8 cellular contexts compared by ENCODE assay signal in the genomic region with DNA sequence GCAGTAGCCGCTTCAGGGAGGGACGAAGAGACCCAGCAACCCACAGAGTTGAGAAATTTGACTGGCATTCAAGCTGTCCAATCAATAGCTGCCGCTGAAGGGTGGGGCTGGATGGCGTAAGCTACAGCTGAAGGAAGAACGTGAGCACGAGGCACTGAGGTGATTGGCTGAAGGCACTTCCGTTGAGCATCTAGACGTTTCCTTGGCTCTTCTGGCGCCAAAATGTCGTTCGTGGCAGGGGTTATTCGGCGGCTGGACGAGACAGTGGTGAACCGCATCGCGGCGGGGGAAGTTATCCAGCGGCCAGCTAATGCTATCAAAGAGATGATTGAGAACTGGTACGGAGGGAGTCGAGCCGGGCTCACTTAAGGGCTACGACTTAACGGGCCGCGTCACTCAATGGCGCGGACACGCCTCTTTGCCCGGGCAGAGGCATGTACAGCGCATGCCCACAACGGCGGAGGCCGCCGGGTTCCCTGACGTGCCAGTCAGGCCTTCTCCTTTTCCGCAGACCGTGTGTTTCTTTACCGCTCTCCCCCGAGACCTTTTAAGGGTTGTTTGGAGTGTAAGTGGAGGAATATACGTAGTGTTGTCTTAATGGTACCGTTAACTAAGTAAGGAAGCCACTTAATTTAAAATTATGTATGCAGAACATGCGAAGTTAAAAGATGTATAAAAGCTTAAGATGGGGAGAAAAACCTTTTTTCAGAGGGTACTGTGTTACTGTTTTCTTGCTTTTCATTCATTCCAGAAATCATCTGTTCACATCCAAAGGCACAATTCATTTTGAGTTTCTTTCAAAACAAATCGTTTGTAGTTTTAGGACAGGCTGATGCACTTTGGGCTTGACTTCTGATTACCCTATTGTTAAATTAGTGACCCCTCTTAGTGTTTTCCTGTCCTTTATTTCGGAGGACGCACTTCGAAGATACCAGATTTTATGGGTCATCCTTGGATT.
DNase-seq lines count a peak whose midpoint lies in the region; ATAC-seq and TF ChIP-seq lines count a peak whose summit lies in the region.

A gene (plus strand): TSS at position 193 of the 958 bp plus-strand sequence. CDS start 30 bp downstream, at position 223.

- TF ChIP-seq CTCF in GM13977 (IDR thresholded peaks at IDR 0.05; ENCODE audit: extremely low read depth, insufficient read depth, missing control alignments) = no peak
- TF ChIP-seq CTCF in RWPE1 (conservative IDR thresholded peaks at IDR 0.05; ENCODE audit: low read depth) = no peak
- TF ChIP-seq CTCF in astrocyte of the cerebellum (IDR thresholded peaks at IDR 0.05; ENCODE audit: low read depth, low read length, missing control alignments) = no peak

- peak within 1 kb of the TSS; percentile 63 for H3K4me3 ChIP-seq in astrocyte of the cerebellum (ENCODE audit: low read depth, low read length)
- peak within 1 kb of the TSS; percentile 82 for H3K4me3 ChIP-seq in skeletal muscle cell (ENCODE audit: low read depth, low read length)

- CTCF ChIA-PET in RWPE1 (lab: Yijun Ruan, JAX) = interaction anchor here (0.6 kb wide), 1 partner anchor 244 kb away, joined by 6 read pairs; no protein-coding TSS in a partner anchor

- peak within 1 kb of the TSS; percentile 95 for H3K27ac ChIP-seq in RWPE1

- DNase-seq in GM13977 (ENCODE audit: low spot score) (peak; percentile 94), RWPE1 (ENCODE audit: low spot score) (peak; percentile 89), astrocyte of the cerebellum (ENCODE audit: low read depth) (peak; percentile 100), iPS DF 19.7 (ENCODE audit: low read depth, low spot score) (peak; percentile 100), skeletal muscle cell (ENCODE audit: low read depth) (peak; percentile 100), NCI-H1092 (lab: John Stamatoyannopoulos, UW) (no peak), GF-D8 (lab: John Stamatoyannopoulos, UW) (no peak)

- POLR2A ChIA-PET in RWPE1 (lab: Yijun Ruan, JAX; ENCODE audit: low non-redundant PET) = no interaction called here

- in situ Hi-C loops in GM13977 (cut with MboI; ENCODE audit: low pct_unique_long_range_greater_than_20kb, low sequenced_read_pairs, unreplicated experiment) (no loop called here), astrocyte of the cerebellum (cut with HindIII; ENCODE audit: low sequenced_read_pairs) (no loop called here)

- peak; percentile 94 for ATAC-seq in HG02840 (IDR thresholded peaks at IDR 0.05; ENCODE audit: low FRiP score, unreplicated experiment)

Comparison
In these comparisons a context has a peak if more than half of its experiments do, and no peak if none do; other contexts are left out.
1. DNase-seq: peak in GM13977 (single experiment), RWPE1 (single experiment), astrocyte of the cerebellum (single experiment), iPS DF 19.7 (single experiment) and skeletal muscle cell (single experiment); none in NCI-H1092 (single experiment) and GF-D8 (single experiment).